Comparison of ENCODE assay signal across 2 cellular contexts in genomic region chr13:112806761-112807652, GRCh38.
TF ChIP-seq lines count a peak whose summit lies in the region.

No MANE protein-coding gene starts in this region.

TF ChIP-seq in IMR-90, 13 proteins besides CTCF, POLR2A, EP300 and RAD21:
- TF ChIP-seq FOS (IDR thresholded peaks at IDR 0.05; ENCODE audit: low read depth, low read length) (peak; percentile 46; the same call in 1 of the 2 replicates), BHLHE40 (IDR thresholded peaks at IDR 0.05; ENCODE audit: low read depth, low read length) (0 out of 2 replicates have a peak, but pooled peaks have one; percentile 4), MAFK (IDR thresholded peaks at IDR 0.05; ENCODE audit: low read depth, low read length) (no peak)

TF ChIP-seq in GM12878, 131 proteins besides CTCF, POLR2A, EP300 and RAD21:
- TF ChIP-seq FOXK2 (IDR thresholded peaks at IDR 0.05) = no peak
- 0 out of 2 replicates have a peak, but pooled peaks have one; percentile 30 for TF ChIP-seq PAX5 (IDR thresholded peaks at IDR 0.05; ENCODE audit: borderline replicate concordance, low read depth, low read length)
